ENCODE assay signal across 8 cellular contexts in genomic region chr6:116011520-116011919, GRCh38. TPM values are rescaled to one million over a fixed set of nuclear protein-coding genes. Genes with fewer than 3 reads are reported as not detected.
DNase-seq lines count a peak whose midpoint lies in the region; ATAC-seq and TF ChIP-seq lines count a peak whose summit lies in the region.

No MANE protein-coding gene starts in this region.

- intact Hi-C loops in thyroid gland (cut with DNase I), result loop anchor here (5.0 kb wide), 1 partner anchor 91 kb away; the partner anchor contains the start of gene NT5DC1

- H3K27ac ChIP-seq in thyroid gland, result no peak overlapping the region

- WGBS in thyroid gland, 2 donors, result 92 to 93% methylated on average over 3 of the region's 3 CpGs

- no peak overlapping the region for H3K4me3 ChIP-seq in thyroid gland (replicated peaks in 1 of 3)

- peak; percentile 37 for DNase-seq in DMS53 treated with DMSO at 0.1 percent for 48 hours (lab: John Stamatoyannopoulos, UW; ENCODE audit: unreplicated experiment)
- DNase-seq in NCI-H1417 treated with DMSO at 0.1 percent for 48 hours (lab: John Stamatoyannopoulos, UW), result no peak
- DNase-seq in thyroid gland, result no peak
- DNase-seq in KBM-7, result no peak
- no peak for DNase-seq in superior temporal gyrus (ENCODE audit: extremely low spot score)

- in situ Hi-C loops in KBM-7 (cut with MboI; ENCODE audit: low pct_unique_long_range_greater_than_20kb, low sequenced_read_pairs), result no loop called here

- TF ChIP-seq CTCF in thyroid gland (IDR thresholded peaks at IDR 0.05), result no peak

- ATAC-seq in GM21447 (IDR thresholded peaks at IDR 0.05; ENCODE audit: unreplicated experiment) (peak; percentile 58), HG03575 (IDR thresholded peaks at IDR 0.05; ENCODE audit: extremely low read depth, insufficient number of reproducible peaks, low FRiP score, unreplicated experiment) (peak; percentile 44), esophagus mucosa (peak; percentile 92)

- H3K36me3 ChIP-seq in thyroid gland, result no peaks in the 10 kb centered on the region

- no peak for TF ChIP-seq POLR2A in thyroid gland (IDR thresholded peaks at IDR 0.05)

- H3K27me3 ChIP-seq in thyroid gland, result no peaks in the 10 kb centered on the region

- H3K9me3 ChIP-seq in thyroid gland, result no peaks in the 10 kb centered on the region

- peaks cover 0 to 7% of the 10 kb centered on the region in 2 donors for H3K4me1 ChIP-seq in thyroid gland

RNA-seq across cellular contexts. Expression of gene FRK, which starts 49.2 kb away (rescaled TPM):
- total RNA-seq in esophagus mucosa (7.8 TPM), thyroid gland (1 to 10 TPM; 1.2 to 3.5 (median 2.4) TPM)
